In genomic region chr5:103993028-103993427, GRCh38 we compare ENCODE assay signal across 7 cellular contexts.
"Had no signal": no experiment of that assay in that cellular context is flagged by ENCODE, and none has a peak within 500 bp of the region (broad histone marks: within the 10 kb centered on the region; RNA-seq: fewer than 3 reads in every experiment).

No MANE protein-coding gene starts in this region.

- ATAC-seq: HCT116, K562 had no signal

- H3K4me1 ChIP-seq: HAP-1 had no signal

- H3K9ac ChIP-seq: GM23248 had no signal

- H3K27ac ChIP-seq: GM23248, HL-60 had no signal

- H3K36me3 ChIP-seq: HAP-1 had no signal

- H2AFZ ChIP-seq: GM23248 had no signal

- DNase-seq: GM23248, IMR-90, KG1 had no signal

- H3K9me3 ChIP-seq: HAP-1 had no signal

- H3K4me3 ChIP-seq: GM23248, HAP-1, K562 had no signal
